In the genomic region with DNA sequence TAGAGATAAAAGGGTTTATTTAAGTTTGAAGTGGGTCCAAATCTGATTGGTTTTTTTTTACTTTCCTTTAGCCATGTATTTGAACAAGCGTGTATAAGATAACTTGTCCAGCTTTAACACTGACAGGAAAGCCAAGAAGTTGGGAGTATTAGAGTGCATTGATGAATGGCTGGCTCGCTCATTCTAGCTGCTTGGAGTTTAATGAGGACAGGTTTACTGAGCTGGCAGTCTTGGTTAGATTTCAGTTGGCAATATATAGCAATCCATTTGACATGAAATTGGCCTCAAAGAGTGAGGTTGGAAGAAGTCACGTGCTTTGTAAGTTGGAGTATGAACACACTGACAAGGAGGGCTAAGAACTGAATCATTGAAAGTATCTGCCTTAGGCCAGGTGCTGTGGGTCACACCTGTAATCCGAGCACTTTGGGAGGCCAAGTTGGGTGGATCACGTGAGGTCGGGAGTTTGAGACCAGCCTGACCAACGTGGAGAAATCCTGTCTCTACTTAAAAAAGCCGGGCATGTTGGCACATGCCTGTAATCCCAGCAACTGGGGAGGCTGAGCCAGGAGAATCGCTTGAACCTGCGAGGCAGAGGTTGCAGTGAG, we compare ENCODE assay signal across 1 cellular context.
TF ChIP-seq lines count a peak whose summit lies in the region.

No MANE protein-coding gene starts in this region.

TF ChIP-seq in HepG2, 621 proteins besides CTCF, POLR2A, EP300 and RAD21 (continued from another document):
- TF ChIP-seq, protein P1, sequence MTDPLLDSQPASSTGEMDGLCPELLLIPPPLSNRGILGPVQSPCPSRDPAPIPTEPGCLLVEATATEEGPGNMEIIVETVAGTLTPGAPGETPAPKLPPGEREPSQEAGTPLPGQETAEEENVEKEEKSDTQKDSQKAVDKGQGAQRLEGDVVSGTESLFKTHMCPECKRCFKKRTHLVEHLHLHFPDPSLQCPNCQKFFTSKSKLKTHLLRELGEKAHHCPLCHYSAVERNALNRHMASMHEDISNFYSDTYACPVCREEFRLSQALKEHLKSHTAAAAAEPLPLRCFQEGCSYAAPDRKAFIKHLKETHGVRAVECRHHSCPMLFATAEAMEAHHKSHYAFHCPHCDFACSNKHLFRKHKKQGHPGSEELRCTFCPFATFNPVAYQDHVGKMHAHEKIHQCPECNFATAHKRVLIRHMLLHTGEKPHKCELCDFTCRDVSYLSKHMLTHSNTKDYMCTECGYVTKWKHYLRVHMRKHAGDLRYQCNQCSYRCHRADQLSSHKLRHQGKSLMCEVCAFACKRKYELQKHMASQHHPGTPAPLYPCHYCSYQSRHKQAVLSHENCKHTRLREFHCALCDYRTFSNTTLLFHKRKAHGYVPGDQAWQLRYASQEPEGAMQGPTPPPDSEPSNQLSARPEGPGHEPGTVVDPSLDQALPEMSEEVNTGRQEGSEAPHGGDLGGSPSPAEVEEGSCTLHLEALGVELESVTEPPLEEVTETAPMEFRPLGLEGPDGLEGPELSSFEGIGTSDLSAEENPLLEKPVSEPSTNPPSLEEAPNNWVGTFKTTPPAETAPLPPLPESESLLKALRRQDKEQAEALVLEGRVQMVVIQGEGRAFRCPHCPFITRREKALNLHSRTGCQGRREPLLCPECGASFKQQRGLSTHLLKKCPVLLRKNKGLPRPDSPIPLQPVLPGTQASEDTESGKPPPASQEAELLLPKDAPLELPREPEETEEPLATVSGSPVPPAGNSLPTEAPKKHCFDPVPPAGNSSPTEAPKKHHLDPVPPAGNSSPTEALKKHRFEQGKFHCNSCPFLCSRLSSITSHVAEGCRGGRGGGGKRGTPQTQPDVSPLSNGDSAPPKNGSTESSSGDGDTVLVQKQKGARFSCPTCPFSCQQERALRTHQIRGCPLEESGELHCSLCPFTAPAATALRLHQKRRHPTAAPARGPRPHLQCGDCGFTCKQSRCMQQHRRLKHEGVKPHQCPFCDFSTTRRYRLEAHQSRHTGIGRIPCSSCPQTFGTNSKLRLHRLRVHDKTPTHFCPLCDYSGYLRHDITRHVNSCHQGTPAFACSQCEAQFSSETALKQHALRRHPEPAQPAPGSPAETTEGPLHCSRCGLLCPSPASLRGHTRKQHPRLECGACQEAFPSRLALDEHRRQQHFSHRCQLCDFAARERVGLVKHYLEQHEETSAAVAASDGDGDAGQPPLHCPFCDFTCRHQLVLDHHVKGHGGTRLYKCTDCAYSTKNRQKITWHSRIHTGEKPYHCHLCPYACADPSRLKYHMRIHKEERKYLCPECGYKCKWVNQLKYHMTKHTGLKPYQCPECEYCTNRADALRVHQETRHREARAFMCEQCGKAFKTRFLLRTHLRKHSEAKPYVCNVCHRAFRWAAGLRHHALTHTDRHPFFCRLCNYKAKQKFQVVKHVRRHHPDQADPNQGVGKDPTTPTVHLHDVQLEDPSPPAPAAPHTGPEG (CRISPR knock-in tag; IDR thresholded peaks at IDR 0.05) = no peak
- TF ChIP-seq ZNF234 (CRISPR knock-in tag; conservative IDR thresholded peaks at IDR 0.05) (no peak), WIZ (CRISPR knock-in tag; IDR thresholded peaks at IDR 0.05) (peak; percentile 60; the same call in 1 of the 2 replicates), ZFP1 (CRISPR knock-in tag; IDR thresholded peaks at IDR 0.05) (no peak), CBFB (CRISPR knock-in tag; IDR thresholded peaks at IDR 0.05) (no peak), ZNF556 (CRISPR knock-in tag; IDR thresholded peaks at IDR 0.05; ENCODE audit: borderline replicate concordance) (no peak), ZNF570 (CRISPR knock-in tag; IDR thresholded peaks at IDR 0.05; ENCODE audit: borderline replicate concordance) (no peak), KDM1A (CRISPR knock-in tag; IDR thresholded peaks at IDR 0.05) (peak; percentile 18; the same call in 1 of the 2 replicates), ZNF616 (CRISPR knock-in tag; IDR thresholded peaks at IDR 0.05; ENCODE audit: low read depth) (no peak), POLR2G (IDR thresholded peaks at IDR 0.05; ENCODE audit: low read depth, low read length) (peak; percentile 54), CSRNP2 (CRISPR knock-in tag; conservative IDR thresholded peaks at IDR 0.05; ENCODE audit: low read depth) (no peak), ZMYM4 (CRISPR knock-in tag; IDR thresholded peaks at IDR 0.05) (peak; percentile 36; the same call in 1 of the 2 replicates), FLYWCH1 (CRISPR knock-in tag; IDR thresholded peaks at IDR 0.05) (no peak), ZNF337 (CRISPR knock-in tag; IDR thresholded peaks at IDR 0.05; ENCODE audit: borderline replicate concordance, low read depth) (no peak), ZIK1 (CRISPR knock-in tag; IDR thresholded peaks at IDR 0.05; ENCODE audit: borderline replicate concordance, low read depth) (no peak), ZNF672 (CRISPR knock-in tag; IDR thresholded peaks at IDR 0.05) (no peak), NFKBIZ (CRISPR knock-in tag; IDR thresholded peaks at IDR 0.05) (0 out of 2 replicates have a peak, but pooled peaks have one; percentile 20), ZNF562 (CRISPR knock-in tag; IDR thresholded peaks at IDR 0.05; ENCODE audit: borderline replicate concordance) (no peak), SALL1 (CRISPR knock-in tag; IDR thresholded peaks at IDR 0.05) (peak; percentile 23; the same call in 1 of the 2 replicates), YY1 (IDR thresholded peaks at IDR 0.05; ENCODE audit: insufficient read depth, insufficient replicate concordance, low read depth, low read length) (no peak), ZNF577 (CRISPR knock-in tag; IDR thresholded peaks at IDR 0.05; ENCODE audit: borderline replicate concordance, low read depth) (no peak), MLX (CRISPR knock-in tag; IDR thresholded peaks at IDR 0.05) (0 out of 2 replicates have a peak, but pooled peaks have one; percentile 4), ZFP41 (CRISPR knock-in tag; IDR thresholded peaks at IDR 0.05; ENCODE audit: borderline replicate concordance) (no peak), TP53 (CRISPR knock-in tag; conservative IDR thresholded peaks at IDR 0.05) (peak; percentile 97), ZNF431 (CRISPR knock-in tag; IDR thresholded peaks at IDR 0.05; ENCODE audit: borderline replicate concordance, low read depth) (0 out of 2 replicates have a peak, but pooled peaks have one; percentile 16), ZNF224 (CRISPR knock-in tag; IDR thresholded peaks at IDR 0.05) (0 out of 2 replicates have a peak, but pooled peaks have one; percentile 14), SIX4 (CRISPR knock-in tag; IDR thresholded peaks at IDR 0.05) (0 out of 2 replicates have a peak, but pooled peaks have one; percentile 41), SAFB2 (CRISPR knock-in tag; IDR thresholded peaks at IDR 0.05; ENCODE audit: borderline replicate concordance, low read depth) (peak; percentile 52; the same call in 1 of the 2 replicates), MIXL1 (CRISPR knock-in tag; IDR thresholded peaks at IDR 0.05) (0 out of 2 replicates have a peak, but pooled peaks have one; percentile 7), POLR2AphosphoS2 (IDR thresholded peaks at IDR 0.05; ENCODE audit: low read depth, low read length) (peak; percentile 86), RBM22 (optimal IDR thresholded peaks at IDR 0.05; ENCODE audit: low read length) (peak; percentile 80), ZNF136 (CRISPR knock-in tag; IDR thresholded peaks at IDR 0.05; ENCODE audit: low read depth) (0 out of 2 replicates have a peak, but pooled peaks have one; percentile 66), KLF12 (CRISPR knock-in tag; IDR thresholded peaks at IDR 0.05; ENCODE audit: borderline replicate concordance) (0 out of 2 replicates have a peak, but pooled peaks have one; percentile 2), ZNF709 (CRISPR knock-in tag; IDR thresholded peaks at IDR 0.05) (no peak), SPEN (CRISPR knock-in tag; IDR thresholded peaks at IDR 0.05; ENCODE audit: low read depth) (no peak), SSRP1 (CRISPR knock-in tag; IDR thresholded peaks at IDR 0.05) (peak; percentile 87; the same call in 1 of the 2 replicates)
- TF ChIP-seq, protein P2, sequence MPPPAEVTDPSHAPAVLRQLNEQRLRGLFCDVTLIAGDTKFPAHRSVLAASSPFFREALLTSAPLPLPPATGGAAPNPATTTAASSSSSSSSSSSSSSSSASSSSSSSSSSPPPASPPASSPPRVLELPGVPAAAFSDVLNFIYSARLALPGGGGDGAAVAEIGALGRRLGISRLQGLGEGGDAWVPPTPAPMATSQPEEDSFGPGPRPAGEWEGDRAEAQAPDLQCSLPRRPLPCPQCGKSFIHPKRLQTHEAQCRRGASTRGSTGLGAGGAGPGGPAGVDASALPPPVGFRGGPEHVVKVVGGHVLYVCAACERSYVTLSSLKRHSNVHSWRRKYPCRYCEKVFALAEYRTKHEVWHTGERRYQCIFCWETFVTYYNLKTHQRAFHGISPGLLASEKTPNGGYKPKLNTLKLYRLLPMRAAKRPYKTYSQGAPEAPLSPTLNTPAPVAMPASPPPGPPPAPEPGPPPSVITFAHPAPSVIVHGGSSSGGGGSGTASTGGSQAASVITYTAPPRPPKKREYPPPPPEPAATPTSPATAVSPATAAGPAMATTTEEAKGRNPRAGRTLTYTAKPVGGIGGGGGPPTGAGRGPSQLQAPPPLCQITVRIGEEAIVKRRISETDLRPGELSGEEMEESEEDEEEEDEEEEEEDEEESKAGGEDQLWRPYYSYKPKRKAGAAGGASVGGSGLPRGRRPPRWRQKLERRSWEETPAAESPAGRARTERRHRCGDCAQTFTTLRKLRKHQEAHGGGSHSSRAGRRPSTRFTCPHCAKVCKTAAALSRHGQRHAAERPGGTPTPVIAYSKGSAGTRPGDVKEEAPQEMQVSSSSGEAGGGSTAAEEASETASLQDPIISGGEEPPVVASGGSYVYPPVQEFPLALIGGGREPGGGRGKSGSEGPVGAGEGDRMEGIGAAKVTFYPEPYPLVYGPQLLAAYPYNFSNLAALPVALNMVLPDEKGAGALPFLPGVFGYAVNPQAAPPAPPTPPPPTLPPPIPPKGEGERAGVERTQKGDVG (CRISPR knock-in tag; IDR thresholded peaks at IDR 0.05; ENCODE audit: borderline replicate concordance) = no peak
- TF ChIP-seq, protein P3, sequence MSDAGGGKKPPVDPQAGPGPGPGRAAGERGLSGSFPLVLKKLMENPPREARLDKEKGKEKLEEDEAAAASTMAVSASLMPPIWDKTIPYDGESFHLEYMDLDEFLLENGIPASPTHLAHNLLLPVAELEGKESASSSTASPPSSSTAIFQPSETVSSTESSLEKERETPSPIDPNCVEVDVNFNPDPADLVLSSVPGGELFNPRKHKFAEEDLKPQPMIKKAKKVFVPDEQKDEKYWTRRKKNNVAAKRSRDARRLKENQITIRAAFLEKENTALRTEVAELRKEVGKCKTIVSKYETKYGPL (CRISPR knock-in tag; IDR thresholded peaks at IDR 0.05) = no peak
- TF ChIP-seq, protein P4, sequence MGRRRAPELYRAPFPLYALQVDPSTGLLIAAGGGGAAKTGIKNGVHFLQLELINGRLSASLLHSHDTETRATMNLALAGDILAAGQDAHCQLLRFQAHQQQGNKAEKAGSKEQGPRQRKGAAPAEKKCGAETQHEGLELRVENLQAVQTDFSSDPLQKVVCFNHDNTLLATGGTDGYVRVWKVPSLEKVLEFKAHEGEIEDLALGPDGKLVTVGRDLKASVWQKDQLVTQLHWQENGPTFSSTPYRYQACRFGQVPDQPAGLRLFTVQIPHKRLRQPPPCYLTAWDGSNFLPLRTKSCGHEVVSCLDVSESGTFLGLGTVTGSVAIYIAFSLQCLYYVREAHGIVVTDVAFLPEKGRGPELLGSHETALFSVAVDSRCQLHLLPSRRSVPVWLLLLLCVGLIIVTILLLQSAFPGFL (CRISPR knock-in tag; IDR thresholded peaks at IDR 0.05) = no peak
